ENCODE assay signal across 3 cellular contexts in the genomic region with DNA sequence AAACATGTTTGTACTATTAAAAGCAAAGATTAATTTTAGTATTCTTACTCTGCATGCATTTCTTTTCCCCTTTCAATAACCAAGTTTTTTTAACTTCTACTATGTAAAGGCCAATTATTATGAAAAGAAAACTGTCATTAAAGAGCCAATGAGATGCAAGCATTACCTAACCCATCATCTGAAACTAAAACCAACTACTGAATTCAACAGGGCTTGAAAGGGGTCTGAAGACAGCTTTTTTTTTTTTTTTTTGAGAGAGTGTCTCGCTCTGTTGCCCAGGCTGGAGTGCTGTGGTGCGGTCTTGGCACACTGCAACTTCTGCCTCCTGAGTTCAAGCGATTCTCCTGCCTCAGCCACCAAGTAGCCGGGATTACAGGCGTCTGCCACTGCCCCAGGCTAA. TPM values are rescaled to one million over a fixed set of nuclear protein-coding genes. Genes with fewer than 3 reads are reported as not detected.
"Had no signal": no experiment of that assay in that cellular context is flagged by ENCODE, and none has a peak within 500 bp of the region (broad histone marks: within the 10 kb centered on the region; RNA-seq: fewer than 3 reads in every experiment).

No MANE protein-coding gene starts in this region.

RNA-seq across cellular contexts. Expression of a gene that starts 30.4 kb away (rescaled TPM):
- total RNA-seq: GM23248, H4, LHCN-M2 had no signal
